Comparison of ENCODE assay signal across 1 cellular context in the genomic region with DNA sequence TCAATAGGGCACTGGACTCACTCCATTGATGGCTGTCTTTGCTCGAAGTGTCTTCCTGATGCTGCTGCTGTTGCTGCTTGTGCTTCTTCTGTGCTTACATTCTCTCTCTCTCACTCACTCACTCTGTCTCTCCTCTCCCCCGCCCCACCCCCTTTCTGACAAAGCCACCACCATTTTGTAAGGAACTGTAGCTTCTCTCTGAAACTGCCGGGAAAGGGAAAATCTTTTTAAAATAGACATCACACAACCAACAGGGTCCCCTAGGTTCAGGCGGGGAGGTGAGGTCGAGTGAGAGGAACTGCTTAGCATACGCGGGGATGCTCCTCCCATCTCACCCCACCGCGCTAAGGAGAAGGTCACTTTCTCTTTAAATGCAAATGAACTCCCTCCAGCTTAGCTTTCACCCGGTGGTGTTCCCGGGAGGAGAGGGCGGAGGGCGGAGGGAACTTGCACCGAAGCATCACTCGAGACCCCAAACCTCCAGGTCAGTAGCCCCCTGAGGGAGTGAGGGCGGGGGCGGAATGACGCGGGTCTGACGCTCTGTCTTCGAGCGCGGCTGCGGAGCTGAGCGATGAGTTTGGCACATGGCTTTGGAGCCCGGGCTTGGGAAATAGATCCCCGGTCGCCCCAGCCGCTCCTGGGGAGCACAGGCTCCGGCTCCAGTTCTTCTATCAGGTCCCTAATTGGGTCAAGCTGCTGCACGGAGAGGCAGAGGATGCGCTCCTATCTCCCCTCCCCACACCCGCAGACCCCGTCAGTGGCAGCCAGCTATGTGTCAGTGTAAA.
TF ChIP-seq lines count a peak whose summit lies in the region.

TSS of gene CCDC28B (plus strand) at position 370 of the 785 bp plus-strand sequence. CDS start 1,341 bp downstream, outside the sequence.

TF ChIP-seq in HepG2, 621 proteins besides CTCF, POLR2A, EP300 and RAD21 (continued from another document and continues in another):
- TF ChIP-seq, protein P1, sequence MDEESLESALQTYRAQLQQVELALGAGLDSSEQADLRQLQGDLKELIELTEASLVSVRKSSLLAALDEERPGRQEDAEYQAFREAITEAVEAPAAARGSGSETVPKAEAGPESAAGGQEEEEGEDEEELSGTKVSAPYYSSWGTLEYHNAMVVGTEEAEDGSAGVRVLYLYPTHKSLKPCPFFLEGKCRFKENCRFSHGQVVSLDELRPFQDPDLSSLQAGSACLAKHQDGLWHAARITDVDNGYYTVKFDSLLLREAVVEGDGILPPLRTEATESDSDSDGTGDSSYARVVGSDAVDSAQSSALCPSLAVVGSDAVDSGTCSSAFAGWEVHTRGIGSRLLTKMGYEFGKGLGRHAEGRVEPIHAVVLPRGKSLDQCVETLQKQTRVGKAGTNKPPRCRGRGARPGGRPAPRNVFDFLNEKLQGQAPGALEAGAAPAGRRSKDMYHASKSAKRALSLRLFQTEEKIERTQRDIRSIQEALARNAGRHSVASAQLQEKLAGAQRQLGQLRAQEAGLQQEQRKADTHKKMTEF (CRISPR knock-in tag; IDR thresholded peaks at IDR 0.05), result peak; percentile 28; the same call in 1 of the 2 replicates
- no peak; the same call in 1 of the 2 replicates for TF ChIP-seq SRY (CRISPR knock-in tag; IDR thresholded peaks at IDR 0.05)
- TF ChIP-seq KDM2A (CRISPR knock-in tag; IDR thresholded peaks at IDR 0.05; ENCODE audit: borderline replicate concordance, low read depth), result peak; percentile 80; the same call in 1 of the 2 replicates
- TF ChIP-seq SMAD1 (CRISPR knock-in tag; IDR thresholded peaks at IDR 0.05; ENCODE audit: borderline replicate concordance, low read depth), result no peak
- 0 out of 2 replicates have a peak, but pooled peaks have one; percentile 27 for TF ChIP-seq ZNF558 (CRISPR knock-in tag; IDR thresholded peaks at IDR 0.05; ENCODE audit: borderline replicate concordance)
- TF ChIP-seq ATF6 (CRISPR knock-in tag; conservative IDR thresholded peaks at IDR 0.05), result no peak
- no peak for TF ChIP-seq HNF1B (CRISPR knock-in tag; IDR thresholded peaks at IDR 0.05)
- no peak for TF ChIP-seq ZNF263 (CRISPR knock-in tag; IDR thresholded peaks at IDR 0.05)
- TF ChIP-seq NCOA5 (CRISPR knock-in tag; IDR thresholded peaks at IDR 0.05), result no peak
- TF ChIP-seq GATAD1 (CRISPR knock-in tag; IDR thresholded peaks at IDR 0.05), result 0 out of 2 replicates have a peak, but pooled peaks have one; percentile 14
- TF ChIP-seq SAP130 (CRISPR knock-in tag; IDR thresholded peaks at IDR 0.05; ENCODE audit: low read depth), result 0 out of 2 replicates have a peak, but pooled peaks have one; percentile 6
- TF ChIP-seq, protein P2, sequence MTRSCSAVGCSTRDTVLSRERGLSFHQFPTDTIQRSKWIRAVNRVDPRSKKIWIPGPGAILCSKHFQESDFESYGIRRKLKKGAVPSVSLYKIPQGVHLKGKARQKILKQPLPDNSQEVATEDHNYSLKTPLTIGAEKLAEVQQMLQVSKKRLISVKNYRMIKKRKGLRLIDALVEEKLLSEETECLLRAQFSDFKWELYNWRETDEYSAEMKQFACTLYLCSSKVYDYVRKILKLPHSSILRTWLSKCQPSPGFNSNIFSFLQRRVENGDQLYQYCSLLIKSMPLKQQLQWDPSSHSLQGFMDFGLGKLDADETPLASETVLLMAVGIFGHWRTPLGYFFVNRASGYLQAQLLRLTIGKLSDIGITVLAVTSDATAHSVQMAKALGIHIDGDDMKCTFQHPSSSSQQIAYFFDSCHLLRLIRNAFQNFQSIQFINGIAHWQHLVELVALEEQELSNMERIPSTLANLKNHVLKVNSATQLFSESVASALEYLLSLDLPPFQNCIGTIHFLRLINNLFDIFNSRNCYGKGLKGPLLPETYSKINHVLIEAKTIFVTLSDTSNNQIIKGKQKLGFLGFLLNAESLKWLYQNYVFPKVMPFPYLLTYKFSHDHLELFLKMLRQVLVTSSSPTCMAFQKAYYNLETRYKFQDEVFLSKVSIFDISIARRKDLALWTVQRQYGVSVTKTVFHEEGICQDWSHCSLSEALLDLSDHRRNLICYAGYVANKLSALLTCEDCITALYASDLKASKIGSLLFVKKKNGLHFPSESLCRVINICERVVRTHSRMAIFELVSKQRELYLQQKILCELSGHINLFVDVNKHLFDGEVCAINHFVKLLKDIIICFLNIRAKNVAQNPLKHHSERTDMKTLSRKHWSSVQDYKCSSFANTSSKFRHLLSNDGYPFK (CRISPR knock-in tag; IDR thresholded peaks at IDR 0.05; ENCODE audit: borderline replicate concordance), result 0 out of 2 replicates have a peak, but pooled peaks have one; percentile 21
- TF ChIP-seq MXD3 (CRISPR knock-in tag; IDR thresholded peaks at IDR 0.05), result peak; percentile 64; the same call in 1 of the 2 replicates
- TF ChIP-seq ZNF547 (CRISPR knock-in tag; IDR thresholded peaks at IDR 0.05), result peak; percentile 56; the same call in 1 of the 2 replicates
- TF ChIP-seq AGO1 (IDR thresholded peaks at IDR 0.05; ENCODE audit: low read depth, low read length, poor library complexity, severe bottlenecking), result peak; percentile 66
- TF ChIP-seq NFKBIZ (CRISPR knock-in tag; IDR thresholded peaks at IDR 0.05), result no peak
- TF ChIP-seq ZNF788 (CRISPR knock-in tag; IDR thresholded peaks at IDR 0.05; ENCODE audit: borderline replicate concordance), result no peak; the same call in 1 of the 2 replicates
- no peak for TF ChIP-seq SMYD3 (CRISPR knock-in tag; IDR thresholded peaks at IDR 0.05)
- TF ChIP-seq STAT5B (CRISPR knock-in tag; IDR thresholded peaks at IDR 0.05), result no peak
- TF ChIP-seq, protein P3, sequence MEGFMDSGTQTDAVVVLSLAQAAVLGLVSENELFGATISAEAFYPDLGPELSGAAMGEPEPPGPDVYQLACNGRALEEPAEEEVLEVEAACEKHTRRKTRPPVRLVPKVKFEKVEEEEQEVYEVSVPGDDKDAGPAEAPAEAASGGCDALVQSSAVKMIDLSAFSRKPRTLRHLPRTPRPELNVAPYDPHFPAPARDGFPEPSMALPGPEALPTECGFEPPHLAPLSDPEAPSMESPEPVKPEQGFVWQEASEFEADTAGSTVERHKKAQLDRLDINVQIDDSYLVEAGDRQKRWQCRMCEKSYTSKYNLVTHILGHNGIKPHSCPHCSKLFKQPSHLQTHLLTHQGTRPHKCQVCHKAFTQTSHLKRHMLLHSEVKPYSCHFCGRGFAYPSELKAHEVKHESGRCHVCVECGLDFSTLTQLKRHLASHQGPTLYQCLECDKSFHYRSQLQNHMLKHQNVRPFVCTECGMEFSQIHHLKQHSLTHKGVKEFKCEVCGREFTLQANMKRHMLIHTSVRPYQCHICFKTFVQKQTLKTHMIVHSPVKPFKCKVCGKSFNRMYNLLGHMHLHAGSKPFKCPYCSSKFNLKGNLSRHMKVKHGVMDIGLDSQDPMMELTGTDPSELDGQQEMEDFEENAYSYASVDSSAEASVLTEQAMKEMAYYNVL (CRISPR knock-in tag; IDR thresholded peaks at IDR 0.05; ENCODE audit: borderline replicate concordance), result 0 out of 2 replicates have a peak, but pooled peaks have one; percentile 26
- TF ChIP-seq ARHGAP35 (CRISPR knock-in tag; IDR thresholded peaks at IDR 0.05; ENCODE audit: borderline replicate concordance), result no peak
- TF ChIP-seq UBTF (CRISPR knock-in tag; IDR thresholded peaks at IDR 0.05), result no peak
- no peak for TF ChIP-seq ZNF567 (CRISPR knock-in tag; IDR thresholded peaks at IDR 0.05; ENCODE audit: borderline replicate concordance)
- TF ChIP-seq CENPT (CRISPR knock-in tag; IDR thresholded peaks at IDR 0.05; ENCODE audit: low read depth), result no peak
- TF ChIP-seq KDM1A (CRISPR knock-in tag; IDR thresholded peaks at IDR 0.05), result no peak
- TF ChIP-seq, protein P4, sequence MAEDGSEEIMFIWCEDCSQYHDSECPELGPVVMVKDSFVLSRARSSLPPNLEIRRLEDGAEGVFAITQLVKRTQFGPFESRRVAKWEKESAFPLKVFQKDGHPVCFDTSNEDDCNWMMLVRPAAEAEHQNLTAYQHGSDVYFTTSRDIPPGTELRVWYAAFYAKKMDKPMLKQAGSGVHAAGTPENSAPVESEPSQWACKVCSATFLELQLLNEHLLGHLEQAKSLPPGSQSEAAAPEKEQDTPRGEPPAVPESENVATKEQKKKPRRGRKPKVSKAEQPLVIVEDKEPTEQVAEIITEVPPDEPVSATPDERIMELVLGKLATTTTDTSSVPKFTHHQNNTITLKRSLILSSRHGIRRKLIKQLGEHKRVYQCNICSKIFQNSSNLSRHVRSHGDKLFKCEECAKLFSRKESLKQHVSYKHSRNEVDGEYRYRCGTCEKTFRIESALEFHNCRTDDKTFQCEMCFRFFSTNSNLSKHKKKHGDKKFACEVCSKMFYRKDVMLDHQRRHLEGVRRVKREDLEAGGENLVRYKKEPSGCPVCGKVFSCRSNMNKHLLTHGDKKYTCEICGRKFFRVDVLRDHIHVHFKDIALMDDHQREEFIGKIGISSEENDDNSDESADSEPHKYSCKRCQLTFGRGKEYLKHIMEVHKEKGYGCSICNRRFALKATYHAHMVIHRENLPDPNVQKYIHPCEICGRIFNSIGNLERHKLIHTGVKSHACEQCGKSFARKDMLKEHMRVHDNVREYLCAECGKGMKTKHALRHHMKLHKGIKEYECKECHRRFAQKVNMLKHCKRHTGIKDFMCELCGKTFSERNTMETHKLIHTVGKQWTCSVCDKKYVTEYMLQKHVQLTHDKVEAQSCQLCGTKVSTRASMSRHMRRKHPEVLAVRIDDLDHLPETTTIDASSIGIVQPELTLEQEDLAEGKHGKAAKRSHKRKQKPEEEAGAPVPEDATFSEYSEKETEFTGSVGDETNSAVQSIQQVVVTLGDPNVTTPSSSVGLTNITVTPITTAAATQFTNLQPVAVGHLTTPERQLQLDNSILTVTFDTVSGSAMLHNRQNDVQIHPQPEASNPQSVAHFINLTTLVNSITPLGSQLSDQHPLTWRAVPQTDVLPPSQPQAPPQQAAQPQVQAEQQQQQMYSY (CRISPR knock-in tag; IDR thresholded peaks at IDR 0.05), result peak; percentile 39; the same call in 1 of the 2 replicates
- TF ChIP-seq, protein P5, sequence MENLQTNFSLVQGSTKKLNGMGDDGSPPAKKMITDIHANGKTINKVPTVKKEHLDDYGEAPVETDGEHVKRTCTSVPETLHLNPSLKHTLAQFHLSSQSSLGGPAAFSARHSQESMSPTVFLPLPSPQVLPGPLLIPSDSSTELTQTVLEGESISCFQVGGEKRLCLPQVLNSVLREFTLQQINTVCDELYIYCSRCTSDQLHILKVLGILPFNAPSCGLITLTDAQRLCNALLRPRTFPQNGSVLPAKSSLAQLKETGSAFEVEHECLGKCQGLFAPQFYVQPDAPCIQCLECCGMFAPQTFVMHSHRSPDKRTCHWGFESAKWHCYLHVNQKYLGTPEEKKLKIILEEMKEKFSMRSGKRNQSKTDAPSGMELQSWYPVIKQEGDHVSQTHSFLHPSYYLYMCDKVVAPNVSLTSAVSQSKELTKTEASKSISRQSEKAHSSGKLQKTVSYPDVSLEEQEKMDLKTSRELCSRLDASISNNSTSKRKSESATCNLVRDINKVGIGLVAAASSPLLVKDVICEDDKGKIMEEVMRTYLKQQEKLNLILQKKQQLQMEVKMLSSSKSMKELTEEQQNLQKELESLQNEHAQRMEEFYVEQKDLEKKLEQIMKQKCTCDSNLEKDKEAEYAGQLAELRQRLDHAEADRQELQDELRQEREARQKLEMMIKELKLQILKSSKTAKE (CRISPR knock-in tag; IDR thresholded peaks at IDR 0.05; ENCODE audit: borderline replicate concordance), result no peak
- TF ChIP-seq ZNF101 (CRISPR knock-in tag; IDR thresholded peaks at IDR 0.05; ENCODE audit: borderline replicate concordance, low read depth), result no peak
- no peak for TF ChIP-seq ZBTB21 (CRISPR knock-in tag; IDR thresholded peaks at IDR 0.05)
- no peak for TF ChIP-seq WIZ (CRISPR knock-in tag; IDR thresholded peaks at IDR 0.05)
- no peak for TF ChIP-seq POLR2AphosphoS2 (IDR thresholded peaks at IDR 0.05; ENCODE audit: low read depth, low read length)
- 0 out of 2 replicates have a peak, but pooled peaks have one; percentile 4 for TF ChIP-seq KAT7 (CRISPR knock-in tag; IDR thresholded peaks at IDR 0.05; ENCODE audit: borderline replicate concordance)
- peak; percentile 60 for TF ChIP-seq AGO2 (optimal IDR thresholded peaks at IDR 0.05; ENCODE audit: low read depth, low read length)
- TF ChIP-seq CREB1 (IDR thresholded peaks at IDR 0.05), result 0 out of 2 replicates have a peak, but pooled peaks have one; percentile 41
- no peak for TF ChIP-seq CREB1 (CRISPR knock-in tag; IDR thresholded peaks at IDR 0.05)
